Comparison of ENCODE assay signal across 9 cellular contexts in genomic region chr10:102511562-102512274, GRCh38. TPM values are rescaled to one million over a fixed set of nuclear protein-coding genes. Genes with fewer than 3 reads are reported as not detected.
DNase-seq lines count a peak whose midpoint lies in the region; ATAC-seq and TF ChIP-seq lines count a peak whose summit lies in the region.
"Had no signal": no experiment of that assay in that cellular context is flagged by ENCODE, and none has a peak within 500 bp of the region (broad histone marks: within the 10 kb centered on the region; RNA-seq: fewer than 3 reads in every experiment).

No MANE protein-coding gene starts in this region.

- peak overlapping the region; percentile 85 for H3K27ac ChIP-seq in OCI-LY1 (ENCODE audit: low read depth, low read length, poor library complexity, severe bottlenecking)

- H3K4me3 ChIP-seq in OCI-LY1 (ENCODE audit: low read depth, low read length, poor library complexity, severe bottlenecking) (no peak overlapping the region), Caco-2 (ENCODE audit: low read depth, low read length) (no peak overlapping the region)

- DNase-seq in activated CD4-positive, alpha-beta memory T cell treated with anti-CD3 and anti-CD28 coated beads, Interleukin-2, amount 10 ng/mL, durations not matched to agents 7 days and 5 days = no peak
- no peak for DNase-seq in activated CD4-positive, alpha-beta memory T cell treated with anti-CD3 and anti-CD28 coated beads for 36 hours
- DNase-seq in posterior vena cava (ENCODE audit: low spot score) = peak; percentile 45
- DNase-seq in UCSD-AML1 (lab: John Stamatoyannopoulos, UW; ENCODE audit: unreplicated experiment) = no peak
- no peak for DNase-seq in NCI-H524 treated with DMSO at 0.1 percent for 48 hours (lab: John Stamatoyannopoulos, UW)
- no peak for DNase-seq in Caco-2
- DNase-seq: NK-92 treated with Interleukin-12 subunit alpha and Interleukin-12 subunit beta, amount 100 ng/mL, for 24 hours had no signal

- H3K4me1 Mint-ChIP-seq in activated CD4-positive, alpha-beta memory T cell treated with anti-CD3 and anti-CD28 coated beads, Interleukin-2, amount 10 ng/mL, durations not matched to agents 7 days and 5 days = peaks cover 31% of the 10 kb centered on the region
- H3K4me1 Mint-ChIP-seq in activated CD4-positive, alpha-beta memory T cell treated with anti-CD3 and anti-CD28 coated beads for 36 hours (ENCODE audit: low read depth) = peaks cover 12% of the 10 kb centered on the region
- peaks cover 12% of the 10 kb centered on the region for H3K4me1 Mint-ChIP-seq in Caco-2 (ENCODE audit: low read depth, unreplicated experiment)

- intact Hi-C loops in activated CD4-positive, alpha-beta memory T cell treated with anti-CD3 and anti-CD28 coated beads for 36 hours (cut with micrococcal nuclease) = no loop called here
- intact Hi-C loops in posterior vena cava (cut with DNase I) = no loop called here
- intact Hi-C loops in Caco-2 (cut with micrococcal nuclease; ENCODE audit: unreplicated experiment) = no loop called here

- ATAC-seq in HG02678 (IDR thresholded peaks at IDR 0.05; ENCODE audit: unreplicated experiment) = peak; percentile 66

- no peaks in the 10 kb centered on the region for H3K27me3 Mint-ChIP-seq in activated CD4-positive, alpha-beta memory T cell treated with anti-CD3 and anti-CD28 coated beads, Interleukin-2, amount 10 ng/mL, durations not matched to agents 7 days and 5 days
- no peaks in the 10 kb centered on the region for H3K27me3 Mint-ChIP-seq in activated CD4-positive, alpha-beta memory T cell treated with anti-CD3 and anti-CD28 coated beads for 36 hours
- no peaks in the 10 kb centered on the region for H3K27me3 Mint-ChIP-seq in Caco-2 (ENCODE audit: insufficient read depth, unreplicated experiment)

- no peaks in the 10 kb centered on the region for H3K9me3 Mint-ChIP-seq in activated CD4-positive, alpha-beta memory T cell treated with anti-CD3 and anti-CD28 coated beads, Interleukin-2, amount 10 ng/mL, durations not matched to agents 7 days and 5 days
- H3K9me3 Mint-ChIP-seq in activated CD4-positive, alpha-beta memory T cell treated with anti-CD3 and anti-CD28 coated beads for 36 hours = no peaks in the 10 kb centered on the region
- no peaks in the 10 kb centered on the region for H3K9me3 Mint-ChIP-seq in Caco-2 (ENCODE audit: unreplicated experiment)

- H3K79me2 ChIP-seq in OCI-LY1 (ENCODE audit: insufficient read depth, low read length) = no peaks in the 10 kb centered on the region

- peak overlapping the region; percentile 39; the same call in 1 of the 2 replicates for H3K4me2 ChIP-seq in OCI-LY1 (ENCODE audit: low read length)

- H3F3A ChIP-seq in OCI-LY1 (ENCODE audit: insufficient read depth, low read length) = no peaks in the 10 kb centered on the region

- H3K27ac Mint-ChIP-seq in activated CD4-positive, alpha-beta memory T cell treated with anti-CD3 and anti-CD28 coated beads, Interleukin-2, amount 10 ng/mL, durations not matched to agents 7 days and 5 days = peak overlapping the region; percentile 22
- H3K27ac Mint-ChIP-seq in activated CD4-positive, alpha-beta memory T cell treated with anti-CD3 and anti-CD28 coated beads for 36 hours = no peak overlapping the region
- H3K27ac Mint-ChIP-seq in Caco-2 (ENCODE audit: unreplicated experiment) = no peak overlapping the region

- no TSS peak for BruUV-seq in Caco-2 (replicated peaks; lab: Mats Ljungman, UMichigan)

- no peaks in the 10 kb centered on the region for H4K20me1 ChIP-seq in OCI-LY1 (ENCODE audit: insufficient read depth, low read length)

- TF ChIP-seq CTCF in OCI-LY1 (IDR thresholded peaks at IDR 0.05; ENCODE audit: low read length) (no peak), Caco-2 (IDR thresholded peaks at IDR 0.05; ENCODE audit: insufficient read depth in 1 of 2, low read depth in 1 of 2, low read length in 1 of 2, severe bottlenecking in 1 of 2, unreplicated experiment in 1 of 2) (no peak)

- POLR2A ChIA-PET in activated CD4-positive, alpha-beta memory T cell treated with anti-CD3 and anti-CD28 coated beads, Interleukin-2, amount 10 ng/mL, durations not matched to agents 7 days and 5 days (lab: Charles Lee) = interaction anchor here (1.4 kb wide), 1 partner anchor 9 kb away, joined by 5 read pairs; the partner anchor contains the start of gene ACTR1A
- POLR2A ChIA-PET in activated CD4-positive, alpha-beta memory T cell treated with anti-CD3 and anti-CD28 coated beads for 36 hours (lab: Charles Lee) = no interaction called here
- POLR2A ChIA-PET in Caco-2 (lab: Charles Lee) = no interaction called here

- H3K9me2 ChIP-seq in OCI-LY1 (ENCODE audit: low read depth, low read length) = no peaks in the 10 kb centered on the region

- no peaks in the 10 kb centered on the region for H3K9me3 ChIP-seq in OCI-LY1 (ENCODE audit: low read length)
- no peaks in the 10 kb centered on the region for H3K9me3 ChIP-seq in Caco-2

- H3K9ac ChIP-seq in OCI-LY1 (ENCODE audit: low read length) = no peak overlapping the region

- H3K4me1 ChIP-seq in OCI-LY1 (ENCODE audit: insufficient read depth, low read length, severe bottlenecking) = peaks cover 13% of the 10 kb centered on the region
- H3K4me1 ChIP-seq in Caco-2 = no peaks in the 10 kb centered on the region

- H3K27me3 ChIP-seq in OCI-LY1 (ENCODE audit: insufficient read depth, low read length) = no peaks in the 10 kb centered on the region
- H3K27me3 ChIP-seq in Caco-2 (replicated peaks; ENCODE audit: control insufficient read depth, insufficient read depth, low read length) = no peaks in the 10 kb centered on the region

- H2AFZ ChIP-seq in OCI-LY1 (ENCODE audit: low read length) = no peak overlapping the region

- H3K36me3 ChIP-seq in OCI-LY1 (ENCODE audit: insufficient read depth, low read length) (peaks cover 13% of the 10 kb centered on the region; the same call in 1 of the 2 replicates), Caco-2 (ENCODE audit: control insufficient read depth, insufficient read depth, low read length) (no peaks in the 10 kb centered on the region)

- H3K4me3 Mint-ChIP-seq in activated CD4-positive, alpha-beta memory T cell treated with anti-CD3 and anti-CD28 coated beads, Interleukin-2, amount 10 ng/mL, durations not matched to agents 7 days and 5 days = no peak overlapping the region
- H3K4me3 Mint-ChIP-seq in activated CD4-positive, alpha-beta memory T cell treated with anti-CD3 and anti-CD28 coated beads for 36 hours = no peak overlapping the region
- H3K4me3 Mint-ChIP-seq in Caco-2 (ENCODE audit: unreplicated experiment) = no peak overlapping the region

- peaks cover 51% of the 10 kb centered on the region for H3K36me3 Mint-ChIP-seq in activated CD4-positive, alpha-beta memory T cell treated with anti-CD3 and anti-CD28 coated beads, Interleukin-2, amount 10 ng/mL, durations not matched to agents 7 days and 5 days (ENCODE audit: low read depth)
- peaks cover 12% of the 10 kb centered on the region for H3K36me3 Mint-ChIP-seq in activated CD4-positive, alpha-beta memory T cell treated with anti-CD3 and anti-CD28 coated beads for 36 hours
- peaks cover 6% of the 10 kb centered on the region for H3K36me3 Mint-ChIP-seq in Caco-2 (ENCODE audit: insufficient read depth, unreplicated experiment)

- CTCF ChIA-PET in activated CD4-positive, alpha-beta memory T cell treated with anti-CD3 and anti-CD28 coated beads, Interleukin-2, amount 10 ng/mL, durations not matched to agents 7 days and 5 days (lab: Charles Lee) = interaction anchor here (1.1 to 1.8 kb wide), 2 partner anchors 8 to 72 kb away, joined by 8 to 12 read pairs; partner anchors contain the start of genes ACTR1A and SUFU
- CTCF ChIA-PET in activated CD4-positive, alpha-beta memory T cell treated with anti-CD3 and anti-CD28 coated beads for 36 hours (lab: Charles Lee) = interaction anchor here (1.0 to 1.4 kb wide), 3 partner anchors 8 to 72 kb away, joined by 4 to 9 read pairs (median 5); partner anchors contain the start of genes ACTR1A and SUFU
- CTCF ChIA-PET in Caco-2 (lab: Charles Lee) = interaction anchor here (0.6 to 1.1 kb wide), 2 partner anchors 43 to 72 kb away, joined by 3 to 5 read pairs; no protein-coding TSS in a partner anchor

RNA-seq across cellular contexts. Expression of gene SUFU, which starts 7.9 kb away (rescaled TPM):
- 10 to 100 TPM; 18.0 to 19.6 TPM for total RNA-seq in activated CD4-positive, alpha-beta memory T cell treated with anti-CD3 and anti-CD28 coated beads, Interleukin-2, amount 10 ng/mL, durations not matched to agents 7 days and 5 days
- total RNA-seq in activated CD4-positive, alpha-beta memory T cell treated with anti-CD3 and anti-CD28 coated beads for 36 hours = 1 to 10 TPM; 8.2 to 10.0 TPM
- total RNA-seq in posterior vena cava (10 to 100 TPM; 10.4 to 11.3 TPM), Caco-2 (2022) (10.6 and 11.4 TPM in 2 replicates)

RNA-seq across cellular contexts. Expression of gene ACTR1A, which starts 9.2 kb away (rescaled TPM):
- total RNA-seq in activated CD4-positive, alpha-beta memory T cell treated with anti-CD3 and anti-CD28 coated beads, Interleukin-2, amount 10 ng/mL, durations not matched to agents 7 days and 5 days = 10 to 100 TPM; 74.3 to 78.9 TPM
- 10 to 100 TPM; 56.9 to 62.2 TPM for total RNA-seq in activated CD4-positive, alpha-beta memory T cell treated with anti-CD3 and anti-CD28 coated beads for 36 hours
- total RNA-seq in posterior vena cava (100 to 1,000 TPM; 102 to 107 TPM), Caco-2 (2022) (65.9 and 69.7 TPM in 2 replicates)
